In the genomic region with DNA sequence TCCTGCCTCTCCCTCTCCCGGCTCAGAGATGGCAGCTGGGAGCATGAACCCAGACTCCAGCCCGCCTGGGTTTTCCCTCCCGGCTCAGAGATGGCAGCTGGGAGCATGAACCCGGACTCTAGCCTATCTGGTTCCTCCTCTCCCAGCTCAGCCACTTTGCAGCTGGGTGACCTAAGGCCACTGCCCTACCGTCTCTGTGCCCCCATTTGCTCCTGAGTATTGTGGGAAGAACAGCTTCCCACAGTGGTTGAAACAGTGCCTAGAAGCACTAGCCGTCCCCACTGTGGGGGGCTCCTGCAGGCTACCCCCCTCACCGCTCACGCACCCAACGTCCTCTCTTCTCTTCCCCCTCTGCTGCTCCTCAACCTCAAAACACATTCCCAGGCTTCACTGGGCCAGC, we compare ENCODE assay signal across 29 cellular contexts.
DNase-seq lines count a peak whose midpoint lies in the region; ATAC-seq and TF ChIP-seq lines count a peak whose summit lies in the region.
"Had no signal": no experiment of that assay in that cellular context is flagged by ENCODE, and none has a peak within 500 bp of the region (broad histone marks: within the 10 kb centered on the region; RNA-seq: fewer than 3 reads in every experiment).

No MANE protein-coding gene starts in this region.

- no peaks in the 10 kb centered on the region for H3K9me3 ChIP-seq in HEK293 (ENCODE audit: control insufficient read depth, insufficient read depth, low read depth, low read length)
- no peaks in the 10 kb centered on the region for H3K9me3 ChIP-seq in subcutaneous abdominal adipose tissue (ENCODE audit: control insufficient read depth in 5 of 5, low read length in 5 of 5)
- H3K9me3 ChIP-seq in upper lobe of right lung = no peaks in the 10 kb centered on the region
- H3K9me3 ChIP-seq: lower lobe of right lung, mucosa of descending colon, ovary had no signal

- POLR2A ChIA-PET in HEK293 (lab: Yijun Ruan, JAX) = no interaction called here
- POLR2A ChIA-PET in WTC11 (lab: Charles Lee) = no interaction called here

- H3K27ac ChIP-seq in HEK293 (ENCODE audit: extremely low read depth, low read depth, low read length) (no peak overlapping the region), mesendoderm (ENCODE audit: low read depth, low read length) (no peak overlapping the region), subcutaneous abdominal adipose tissue (ENCODE audit: low read depth, low read length) (peak overlapping the region; percentile 86), upper lobe of right lung (no peak overlapping the region)
- H3K27ac ChIP-seq: lower lobe of right lung, ovary, SK-N-MC had no signal

- peak overlapping the region; percentile 7 for H3K56ac ChIP-seq in mesendoderm (ENCODE audit: low read length)

- no peak overlapping the region for H3K23ac ChIP-seq in mesendoderm (ENCODE audit: low read length)

- no peaks in the 10 kb centered on the region for H3K36me3 Mint-ChIP-seq in WTC11
- H3K36me3 Mint-ChIP-seq: activated CD4-positive, alpha-beta memory T cell treated with anti-CD3 and anti-CD28 coated beads for 36 hours; activated naive CD4-positive, alpha-beta T cell treated with anti-CD3 and anti-CD28 coated beads, Interleukin-2, amount 10 ng/mL, durations not matched to agents 7 days and 5 days had no signal

- H4K8ac ChIP-seq in mesendoderm (ENCODE audit: low read depth, low read length) = no peak overlapping the region

- H2AK5ac ChIP-seq in mesendoderm (ENCODE audit: low read length) = no peak overlapping the region

- H3K9ac ChIP-seq in mesendoderm (ENCODE audit: low read length) (no peak overlapping the region), subcutaneous abdominal adipose tissue (ENCODE audit: low read length in 5 of 5) (no peak overlapping the region)

- DNase-seq in WTC11 (ENCODE audit: low spot score) (no peak), mesendoderm (no peak), NCI-H1092 (lab: John Stamatoyannopoulos, UW) (no peak), upper lobe of right lung (no peak)
- DNase-seq: activated CD4-positive, alpha-beta memory T cell treated with anti-CD3 and anti-CD28 coated beads for 36 hours; activated CD4-positive, CD25-positive, alpha-beta regulatory T cell treated with anti-CD3 and anti-CD28 coated beads, Interleukin-2, amount 50 U/mL, for 72 hours; activated CD8-positive, alpha-beta memory T cell treated with anti-CD3 and anti-CD28 coated beads, Interleukin-2, amount 50 U/mL, for 48 hours; activated naive CD4-positive, alpha-beta T cell treated with anti-CD3 and anti-CD28 coated beads, Interleukin-2, amount 10 ng/mL, durations not matched to agents 7 days and 5 days; amniotic stem cell; COR-L47; DMS79; GM23248; kidney glomerular epithelial cell; lower lobe of right lung; mucosa of descending colon; NCI-H1092 treated with DMSO at 0.1 percent for 48 hours; NCI-H1694 treated with DMSO at 0.1 percent for 48 hours; NCI-H446; NCI-H82; ovary; stimulated activated CD4-positive, alpha-beta T cell treated with anti-CD3 and anti-CD28 coated beads, Interleukin-1b, Interleukin-23, amount 100 ng/mL, for 48 hours had no signal

- H3K36me3 ChIP-seq in HEK293 (ENCODE audit: control insufficient read depth in 2 of 2, insufficient read depth in 1 of 2, low read length in 2 of 2) (no peaks in the 10 kb centered on the region), mesendoderm (ENCODE audit: control insufficient read depth, insufficient read depth, low read length) (no peaks in the 10 kb centered on the region), subcutaneous abdominal adipose tissue (ENCODE audit: control insufficient read depth in 5 of 5, insufficient read depth in 5 of 5, low read length in 5 of 5) (no peaks in the 10 kb centered on the region), upper lobe of right lung (no peaks in the 10 kb centered on the region)
- H3K36me3 ChIP-seq: lower lobe of right lung, ovary had no signal

- no peak overlapping the region for H3K4me3 Mint-ChIP-seq in WTC11
- H3K4me3 Mint-ChIP-seq: activated CD4-positive, alpha-beta memory T cell treated with anti-CD3 and anti-CD28 coated beads for 36 hours; activated naive CD4-positive, alpha-beta T cell treated with anti-CD3 and anti-CD28 coated beads, Interleukin-2, amount 10 ng/mL, durations not matched to agents 7 days and 5 days; nephron; stimulated activated naive CD8-positive, alpha-beta T cell treated with anti-CD3 and anti-CD28 coated beads, Interleukin-15, Interleukin-2, amounts not matched to agents 100 ng/mL and 50 ng/mL, for 24 hours; T-helper 1 cell treated with Interleukin-12 subunit alpha and Interleukin-12 subunit beta and Interleukin-4 antibody, amounts not matched to agents 30 μg/mL and 1 μg/mL, for 36 hours had no signal

- no peaks in the 10 kb centered on the region for H3K79me1 ChIP-seq in mesendoderm (ENCODE audit: low read length)

- CTCF ChIA-PET in HEK293 (lab: Yijun Ruan, JAX) (interaction anchor here (1.9 kb wide), 1 partner anchor 15 kb away, joined by 8 read pairs; no protein-coding TSS in a partner anchor), WTC11 (lab: Charles Lee) (interaction anchor here (0.7 to 5.9 kb wide), 12 partner anchors 12 to 146 kb away, joined by 3 to 31 read pairs (median 4); no protein-coding TSS in a partner anchor)

- H3K4ac ChIP-seq in mesendoderm (ENCODE audit: low read depth, low read length) = no peak overlapping the region

- H3K4me1 ChIP-seq in HEK293 (ENCODE audit: control insufficient read depth, insufficient read depth, low read length) (no peaks in the 10 kb centered on the region; the same call in 1 of the 2 replicates), mesendoderm (ENCODE audit: control insufficient read depth, low read depth, low read length) (peaks cover 1% of the 10 kb centered on the region), subcutaneous abdominal adipose tissue (ENCODE audit: control insufficient read depth in 5 of 5, insufficient read depth in 5 of 5, low read length in 5 of 5) (peaks cover 8 to 37% (median 28%) of the 10 kb centered on the region in 5 donors), upper lobe of right lung (peaks cover 23% of the 10 kb centered on the region)

- no peaks in the 10 kb centered on the region for H3K27me3 ChIP-seq in mesendoderm (ENCODE audit: insufficient read depth, low read length, poor library complexity)
- H3K27me3 ChIP-seq in subcutaneous abdominal adipose tissue (ENCODE audit: control insufficient read depth in 5 of 5, insufficient read depth in 4 of 5, low read length in 5 of 5) = no peaks in the 10 kb centered on the region
- H3K27me3 ChIP-seq in upper lobe of right lung = no peaks in the 10 kb centered on the region
- H3K27me3 ChIP-seq: ovary had no signal

- peaks cover 22% of the 10 kb centered on the region for H3K4me1 Mint-ChIP-seq in WTC11
- H3K4me1 Mint-ChIP-seq: activated naive CD4-positive, alpha-beta T cell treated with anti-CD3 and anti-CD28 coated beads, Interleukin-2, amount 10 ng/mL, durations not matched to agents 7 days and 5 days had no signal

- H4K5ac ChIP-seq in mesendoderm (ENCODE audit: low read length) = no peak overlapping the region

- 0 out of 2 replicates have a peak overlapping the region, but pooled peaks have one; percentile 36 for H3K27ac Mint-ChIP-seq in WTC11
- H3K27ac Mint-ChIP-seq: activated CD4-positive, alpha-beta memory T cell treated with anti-CD3 and anti-CD28 coated beads for 36 hours; activated naive CD4-positive, alpha-beta T cell treated with anti-CD3 and anti-CD28 coated beads, Interleukin-2, amount 10 ng/mL, durations not matched to agents 7 days and 5 days; stimulated activated naive CD8-positive, alpha-beta T cell treated with anti-CD3 and anti-CD28 coated beads, Interleukin-15, Interleukin-2, amounts not matched to agents 100 ng/mL and 50 ng/mL, for 24 hours; T-helper 1 cell treated with Interleukin-12 subunit alpha and Interleukin-12 subunit beta and Interleukin-4 antibody, amounts not matched to agents 30 μg/mL and 1 μg/mL, for 36 hours had no signal

- H3K9me3 Mint-ChIP-seq in WTC11 = no peaks in the 10 kb centered on the region
- H3K9me3 Mint-ChIP-seq: activated CD4-positive, alpha-beta memory T cell treated with anti-CD3 and anti-CD28 coated beads for 36 hours; activated naive CD4-positive, alpha-beta T cell treated with anti-CD3 and anti-CD28 coated beads, Interleukin-2, amount 10 ng/mL, durations not matched to agents 7 days and 5 days; nephron; stimulated activated naive CD8-positive, alpha-beta T cell treated with anti-CD3 and anti-CD28 coated beads, Interleukin-15, Interleukin-2, amounts not matched to agents 100 ng/mL and 50 ng/mL, for 24 hours; T-helper 1 cell treated with Interleukin-12 subunit alpha and Interleukin-12 subunit beta and Interleukin-4 antibody, amounts not matched to agents 30 μg/mL and 1 μg/mL, for 36 hours had no signal

- H3K79me2 ChIP-seq in mesendoderm (ENCODE audit: control insufficient read depth, insufficient read depth, low read length) = no peaks in the 10 kb centered on the region

- no peaks in the 10 kb centered on the region for H3K27me3 Mint-ChIP-seq in WTC11 (ENCODE audit: low read depth)
- H3K27me3 Mint-ChIP-seq: activated CD4-positive, alpha-beta memory T cell treated with anti-CD3 and anti-CD28 coated beads for 36 hours; stimulated activated naive CD8-positive, alpha-beta T cell treated with anti-CD3 and anti-CD28 coated beads, Interleukin-15, Interleukin-2, amounts not matched to agents 100 ng/mL and 50 ng/mL, for 24 hours had no signal

- intact Hi-C loops in upper lobe of right lung (cut with DNase I) = no loop called here

- WGBS in mesendoderm (ENCODE audit: extremely low coverage, insufficient coverage, low lambda C conversion rate) = no CpG with 5 or more reads among the region's 9 CpGs

- H2BK5ac ChIP-seq in mesendoderm (ENCODE audit: low read length) = no peak overlapping the region

- no peak overlapping the region for H3K4me2 ChIP-seq in mesendoderm (ENCODE audit: low read length)
- H3K4me2 ChIP-seq: smooth muscle cell had no signal

- no peak for TF ChIP-seq CTCF in HEK293 (tag by site-specific recombination; IDR thresholded peaks at IDR 0.05)
- no peak for TF ChIP-seq CTCF in WTC11 (IDR thresholded peaks at IDR 0.05)
- no peak for TF ChIP-seq CTCF in upper lobe of right lung (IDR thresholded peaks at IDR 0.05)

- no peak overlapping the region for H3K18ac ChIP-seq in mesendoderm (ENCODE audit: low read length)

- H3K4me3 ChIP-seq in HEK293 (ENCODE audit: low read depth, low read length) = no peak overlapping the region
- no peak overlapping the region for H3K4me3 ChIP-seq in mesendoderm (ENCODE audit: low read length)
- H3K4me3 ChIP-seq in subcutaneous abdominal adipose tissue (ENCODE audit: low read depth in 1 of 5, low read length in 5 of 5) = no peak overlapping the region
- no peak overlapping the region for H3K4me3 ChIP-seq in upper lobe of right lung
- H3K4me3 ChIP-seq: GM23248, lower lobe of right lung, mucosa of descending colon, ovary, SK-N-MC, smooth muscle cell had no signal

- no peak overlapping the region for H2BK120ac ChIP-seq in mesendoderm (ENCODE audit: low read depth, low read length)

- H2BK15ac ChIP-seq in mesendoderm (replicated peaks; ENCODE audit: low read depth) = no peak overlapping the region

- ATAC-seq in WTC11 (no peak), GM18867 (IDR thresholded peaks at IDR 0.05; ENCODE audit: unreplicated experiment) (no peak), upper lobe of right lung (no peak)
- ATAC-seq: lower lobe of right lung, mucosa of descending colon had no signal

TF ChIP-seq in HEK293, 187 proteins besides CTCF, POLR2A, EP300 and RAD21 (continues in another document):
- TF ChIP-seq ZSCAN23 (tag by site-specific recombination; IDR thresholded peaks at IDR 0.05) = no peak
